ENCODE assay signal across 8 cellular contexts in genomic region chr17:28896884-28897768, GRCh38. TPM values are rescaled to one million over a fixed set of nuclear protein-coding genes. Genes with fewer than 3 reads are reported as not detected.
A peak's percentile ranks its signal among the peaks of the same experiment; 100 is the strongest.
DNase-seq lines count a peak whose midpoint lies in the region; FAIRE-seq and TF ChIP-seq lines count a peak whose summit lies in the region.

FLOT2 (minus strand) TSS chr17:28897733; CDS start chr17:28897574, 159 bp downstream.

- CTCF ChIA-PET in AG04450 (lab: Charles Lee), result interaction anchor here (5.4 kb wide), 1 partner anchor 133 kb away, joined by 46 read pairs; no protein-coding TSS in a partner anchor
- CTCF ChIA-PET in activated CD4-positive, alpha-beta T cell treated with anti-CD3 and anti-CD28 coated beads, Interleukin-2, amount 10 ng/mL, durations not matched to agents 7 days and 5 days (lab: Charles Lee), result interaction anchor here (0.6 to 3.6 kb wide), 10 partner anchors 12 to 170 kb away, joined by 3 to 31 read pairs (median 4); partner anchors contain the start of genes FAM222B and TLCD1

- WGBS in lower leg skin, 2 donors, result 0% methylated on average over 27 to 54 of the region's 73 CpGs

- peak within 1 kb of the TSS; percentile 98 for H3K4me3 Mint-ChIP-seq in activated CD4-positive, alpha-beta T cell treated with anti-CD3 and anti-CD28 coated beads, Interleukin-2, amount 10 ng/mL, durations not matched to agents 7 days and 5 days
- peak within 1 kb of the TSS; percentile 94 for H3K4me3 Mint-ChIP-seq in dendritic cell treated with granulocyte-macrophage colony-stimulating factor and Interleukin-4, amounts not matched to agents 40 ng/mL and 50 ng/mL, for 4 days

- H3K27me3 ChIP-seq in AG04450 (ENCODE audit: control insufficient read depth, insufficient read depth, low read length), result no peaks in the 10 kb centered on the region

- TF ChIP-seq CTCF in AG04450 (IDR thresholded peaks at IDR 0.05; ENCODE audit: low read depth, low read length) (peak; percentile 37), lower leg skin (IDR thresholded peaks at IDR 0.05) (no peak)

- peaks cover 67% of the 10 kb centered on the region for H3K4me1 Mint-ChIP-seq in activated CD4-positive, alpha-beta T cell treated with anti-CD3 and anti-CD28 coated beads, Interleukin-2, amount 10 ng/mL, durations not matched to agents 7 days and 5 days
- H3K4me1 Mint-ChIP-seq in dendritic cell treated with granulocyte-macrophage colony-stimulating factor and Interleukin-4, amounts not matched to agents 40 ng/mL and 50 ng/mL, for 4 days (ENCODE audit: low read depth), result peaks cover 72% of the 10 kb centered on the region

- peaks cover 5% of the 10 kb centered on the region; the same call in 1 of the 2 replicates for H3K9me3 ChIP-seq in AG04450 (ENCODE audit: control insufficient read depth, insufficient read depth, low read length)

- peaks cover 62% of the 10 kb centered on the region for H3K36me3 Mint-ChIP-seq in activated CD4-positive, alpha-beta T cell treated with anti-CD3 and anti-CD28 coated beads, Interleukin-2, amount 10 ng/mL, durations not matched to agents 7 days and 5 days (ENCODE audit: low read depth)
- H3K36me3 Mint-ChIP-seq in dendritic cell treated with granulocyte-macrophage colony-stimulating factor and Interleukin-4, amounts not matched to agents 40 ng/mL and 50 ng/mL, for 4 days (ENCODE audit: low read depth), result peaks cover 37% of the 10 kb centered on the region

- H3K4me3 ChIP-seq in AG04450 (ENCODE audit: low read depth, low read length) (peak within 1 kb of the TSS; percentile 83), lower leg skin (ENCODE audit: low read depth, poor library complexity, severe bottlenecking) (peak within 1 kb of the TSS; percentile 83)

- no peaks in the 10 kb centered on the region for H3K9me3 Mint-ChIP-seq in activated CD4-positive, alpha-beta T cell treated with anti-CD3 and anti-CD28 coated beads, Interleukin-2, amount 10 ng/mL, durations not matched to agents 7 days and 5 days
- no peaks in the 10 kb centered on the region for H3K9me3 Mint-ChIP-seq in dendritic cell treated with granulocyte-macrophage colony-stimulating factor and Interleukin-4, amounts not matched to agents 40 ng/mL and 50 ng/mL, for 4 days

- H3K27ac ChIP-seq in AG04450 (ENCODE audit: low read depth, low read length), result peak within 1 kb of the TSS; percentile 11

- DNase-seq in AG04450 (ENCODE audit: low read depth, low spot score), result no peak
- DNase-seq in GM19239 (ENCODE audit: insufficient read length, low spot score), result peak; percentile 28
- peak; percentile 81 for DNase-seq in NCI-H345 (lab: John Stamatoyannopoulos, UW)
- DNase-seq in activated CD4-positive, alpha-beta T cell treated with anti-CD3 and anti-CD28 coated beads, Interleukin-2, amount 10 ng/mL, durations not matched to agents 7 days and 5 days, result peak; percentile 68
- peak; percentile 73 to 94 for DNase-seq in lower leg skin (ENCODE audit: low spot score in 2 of 2)
- peak; percentile 49 to 61 (median 61) for DNase-seq in stimulated activated CD4-positive, alpha-beta T cell treated with anti-CD3 and anti-CD28 coated beads, TNF-alpha, amount 100 ng/mL, for 24 hours (ENCODE audit: low read depth in 3 of 3)
- DNase-seq in OCI-M2 (lab: John Stamatoyannopoulos, UW; ENCODE audit: unreplicated experiment), result no peak

- no peak for TF ChIP-seq POLR2A in lower leg skin (IDR thresholded peaks at IDR 0.05)

- H3K27ac Mint-ChIP-seq in activated CD4-positive, alpha-beta T cell treated with anti-CD3 and anti-CD28 coated beads, Interleukin-2, amount 10 ng/mL, durations not matched to agents 7 days and 5 days, result peak within 1 kb of the TSS; percentile 97
- peak within 1 kb of the TSS; percentile 97 for H3K27ac Mint-ChIP-seq in dendritic cell treated with granulocyte-macrophage colony-stimulating factor and Interleukin-4, amounts not matched to agents 40 ng/mL and 50 ng/mL, for 4 days

- intact Hi-C loops in dendritic cell treated with granulocyte-macrophage colony-stimulating factor and Interleukin-4, amounts not matched to agents 40 ng/mL and 50 ng/mL, for 4 days (cut with micrococcal nuclease), result no loop called here
- intact Hi-C loops in lower leg skin (cut with DNase I; ENCODE audit: low total_unique reads), result no loop called here

- POLR2A ChIA-PET in AG04450 (lab: Yijun Ruan, JAX), result interaction anchor here (0.6 to 1.8 kb wide), 5 partner anchors 30 to 178 kb away, joined by 3 to 5 read pairs (median 3); partner anchors contain the start of genes RPL23A and TLCD1
- POLR2A ChIA-PET in activated CD4-positive, alpha-beta T cell treated with anti-CD3 and anti-CD28 coated beads, Interleukin-2, amount 10 ng/mL, durations not matched to agents 7 days and 5 days (lab: Charles Lee), result no interaction called here

- no peaks in the 10 kb centered on the region for H3K27me3 Mint-ChIP-seq in activated CD4-positive, alpha-beta T cell treated with anti-CD3 and anti-CD28 coated beads, Interleukin-2, amount 10 ng/mL, durations not matched to agents 7 days and 5 days
- peaks cover 2% of the 10 kb centered on the region for H3K27me3 Mint-ChIP-seq in dendritic cell treated with granulocyte-macrophage colony-stimulating factor and Interleukin-4, amounts not matched to agents 40 ng/mL and 50 ng/mL, for 4 days

- FAIRE-seq in GM19239 (lab: Jason Lieb, UNC), result no peak

RNA-seq across cellular contexts. Expression of gene FLOT2, which starts in this region (rescaled TPM):
- 80.5 and 83.9 TPM in 2 replicates for polyA plus RNA-seq in AG04450 (2011; rRNA removed)
- polyA minus RNA-seq in AG04450 (2011; rRNA and poly(A)+ RNA removed), result 87.8 and 106 TPM in 2 replicates
- total RNA-seq in activated CD4-positive, alpha-beta T cell treated with anti-CD3 and anti-CD28 coated beads, Interleukin-2, amount 10 ng/mL, durations not matched to agents 7 days and 5 days, result 100 to 1,000 TPM; 200 to 212 TPM
- 100 to 1,000 TPM in 1 of 4 donors, 10 to 100 TPM in 3; 38.7 to 117 (median 45.6) TPM for total RNA-seq in lower leg skin

Comparison
In these comparisons a context has a peak if more than half of its experiments do, and no peak if none do; other contexts are left out.
1. DNase-seq: peak in GM19239 (single experiment), NCI-H345 (single experiment), activated CD4-positive, alpha-beta T cell treated with anti-CD3 and anti-CD28 coated beads, Interleukin-2, amount 10 ng/mL, durations not matched to agents 7 days and 5 days (single experiment), lower leg skin (2 of 2) and stimulated activated CD4-positive, alpha-beta T cell treated with anti-CD3 and anti-CD28 coated beads, TNF-alpha, amount 100 ng/mL, for 24 hours (3 of 3); none in AG04450 (single experiment) and OCI-M2 (single experiment).